9 cellular contexts compared by ENCODE assay signal in the genomic region with DNA sequence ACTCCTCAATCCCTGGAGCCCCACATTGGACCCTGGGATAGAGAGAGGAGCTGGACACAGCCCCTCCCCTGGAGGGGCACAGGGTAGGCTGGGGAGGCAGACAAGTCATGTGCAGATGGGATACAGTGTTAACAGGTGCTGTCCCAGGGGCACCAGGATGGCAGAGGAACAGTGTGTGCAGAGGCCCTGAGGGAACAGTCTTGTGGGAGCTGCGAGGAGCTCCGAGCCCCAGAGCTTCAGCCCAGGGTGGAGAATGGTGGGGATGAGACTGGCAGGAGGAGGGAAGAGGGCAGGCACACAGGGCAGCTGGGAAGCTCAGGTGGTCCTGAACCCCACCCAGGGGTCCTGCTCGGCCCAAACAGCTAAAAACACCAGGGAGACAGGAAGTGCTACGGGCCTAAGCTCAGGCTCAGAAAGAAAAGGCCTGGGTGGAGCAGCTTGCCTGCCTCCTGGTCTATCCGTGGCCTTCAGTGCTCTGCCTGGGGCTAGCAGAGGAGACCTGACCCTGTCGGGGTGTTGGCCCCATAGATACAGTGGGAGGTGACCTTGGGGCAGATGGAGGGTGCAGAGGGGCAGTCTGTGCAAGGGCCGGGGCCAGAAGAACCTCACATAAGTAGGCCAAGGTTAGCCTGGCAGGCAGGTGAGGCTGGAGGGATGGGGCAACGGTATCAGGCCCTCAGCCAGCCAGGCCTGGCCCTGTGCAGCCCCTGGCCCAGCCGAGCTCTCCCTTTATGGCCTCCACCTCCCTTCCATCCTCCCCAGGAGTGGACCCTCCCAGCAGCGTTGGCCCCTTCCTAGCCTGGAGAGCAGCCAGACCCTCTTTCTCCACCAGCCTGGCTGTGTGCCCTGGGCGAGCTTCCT. TPM values are rescaled to one million over a fixed set of nuclear protein-coding genes. Genes with fewer than 3 reads are reported as not detected.
DNase-seq lines count a peak whose midpoint lies in the region; ATAC-seq and TF ChIP-seq lines count a peak whose summit lies in the region.
"Had no signal": no experiment of that assay in that cellular context is flagged by ENCODE, and none has a peak within 500 bp of the region (broad histone marks: within the 10 kb centered on the region; RNA-seq: fewer than 3 reads in every experiment).

No MANE protein-coding gene starts in this region.

- H3K79me2 ChIP-seq in ACC112 (ENCODE audit: control insufficient read depth, insufficient read depth, low read length, unreplicated experiment) (peaks cover 23% of the 10 kb centered on the region), SU-DHL-6 (ENCODE audit: insufficient read depth, low read length) (no peaks in the 10 kb centered on the region)

- H3K27ac ChIP-seq in ACC112 (ENCODE audit: low read depth, low read length): peak overlapping the region; percentile 28; the same call in 1 of the 2 replicates
- no peak overlapping the region for H3K27ac ChIP-seq in SU-DHL-6 (ENCODE audit: low read depth, low read length)
- H3K27ac ChIP-seq in endodermal cell (ENCODE audit: low read depth, low read length): no peak overlapping the region
- no peak overlapping the region for H3K27ac ChIP-seq in foreskin keratinocyte

- H3K9me3 Mint-ChIP-seq in endodermal cell: peaks cover 6% of the 10 kb centered on the region
- peaks cover 6% of the 10 kb centered on the region for H3K9me3 Mint-ChIP-seq in neural crest cell

- H3K4me3 ChIP-seq in ACC112 (ENCODE audit: low read depth, low read length) (no peak overlapping the region), SU-DHL-6 (ENCODE audit: insufficient read depth, low read length, poor library complexity, severe bottlenecking) (no peak overlapping the region), endodermal cell (ENCODE audit: low read length) (no peak overlapping the region)
- H3K4me3 ChIP-seq: lung had no signal

- H3K4me1 Mint-ChIP-seq in endodermal cell (no peaks in the 10 kb centered on the region), neural crest cell (peaks cover 28% of the 10 kb centered on the region)

- WGBS in endodermal cell (ENCODE audit: insufficient coverage in 1 of 2, insufficient read length in 1 of 2), 2 experiments: 85 to 87% methylated on average over 2 to 11 of the region's 11 CpGs

- no peaks in the 10 kb centered on the region for H4K20me1 ChIP-seq in SU-DHL-6 (ENCODE audit: low read depth, low read length)

- H2AFZ ChIP-seq in ACC112 (ENCODE audit: low read length, unreplicated experiment) (no peak overlapping the region), SU-DHL-6 (ENCODE audit: low read depth, low read length, severe bottlenecking) (peak overlapping the region; percentile 29)

- H3K9ac ChIP-seq in SU-DHL-6 (ENCODE audit: low read length) (no peak overlapping the region), endodermal cell (ENCODE audit: extremely low read depth, low read length, poor library complexity, severe bottlenecking) (no peak overlapping the region)

- no peaks in the 10 kb centered on the region for H3K27me3 Mint-ChIP-seq in endodermal cell (ENCODE audit: insufficient read depth)
- H3K27me3 Mint-ChIP-seq in neural crest cell (ENCODE audit: low read depth): no peaks in the 10 kb centered on the region

- H3K27me3 ChIP-seq in ACC112 (ENCODE audit: insufficient read depth, low read length) (no peaks in the 10 kb centered on the region), SU-DHL-6 (ENCODE audit: low read length) (no peaks in the 10 kb centered on the region), endodermal cell (ENCODE audit: control insufficient read depth, insufficient read depth, low read length, poor library complexity, severe bottlenecking) (no peaks in the 10 kb centered on the region), foreskin keratinocyte (peaks cover 8% of the 10 kb centered on the region)

- H3K36me3 ChIP-seq in ACC112 (ENCODE audit: insufficient read depth, low read length): no peaks in the 10 kb centered on the region
- H3K36me3 ChIP-seq in SU-DHL-6 (ENCODE audit: low read length): no peaks in the 10 kb centered on the region
- no peaks in the 10 kb centered on the region for H3K36me3 ChIP-seq in endodermal cell (ENCODE audit: control insufficient read depth, insufficient read depth, low read length)

- no peak overlapping the region for H3K4me3 Mint-ChIP-seq in endodermal cell
- H3K4me3 Mint-ChIP-seq in neural crest cell: peak overlapping the region; percentile 56

- TF ChIP-seq CTCF in SU-DHL-6 (IDR thresholded peaks at IDR 0.05; ENCODE audit: insufficient read depth, low read length, poor library complexity, severe bottlenecking) (no peak), endodermal cell (conservative IDR thresholded peaks at IDR 0.05) (no peak), neural crest cell (conservative IDR thresholded peaks at IDR 0.05) (no peak), foreskin keratinocyte (conservative IDR thresholded peaks at IDR 0.05) (no peak)

- H3K4me2 ChIP-seq in SU-DHL-6 (ENCODE audit: low read depth, low read length, poor library complexity, severe bottlenecking): no peak overlapping the region

- H3K9me3 ChIP-seq in SU-DHL-6 (ENCODE audit: insufficient read depth, low read length) (no peaks in the 10 kb centered on the region), endodermal cell (ENCODE audit: control insufficient read depth, low read length) (peaks cover 10% of the 10 kb centered on the region)

- no peak for DNase-seq in endodermal cell
- DNase-seq in neural crest cell (ENCODE audit: low read depth, low spot score): no peak
- no peak for DNase-seq in NCI-H345 (lab: John Stamatoyannopoulos, UW)
- no peak for DNase-seq in foreskin keratinocyte
- DNase-seq in NCI-H510A (lab: John Stamatoyannopoulos, UW): no peak

- H3K27ac Mint-ChIP-seq in endodermal cell (peak overlapping the region; percentile 50), neural crest cell (ENCODE audit: unreplicated experiment) (peak overlapping the region; percentile 95)

- H3K36me3 Mint-ChIP-seq in endodermal cell (ENCODE audit: low read depth): peaks cover 4% of the 10 kb centered on the region
- peaks cover 4% of the 10 kb centered on the region for H3K36me3 Mint-ChIP-seq in neural crest cell (ENCODE audit: low read depth)

- H3K4me1 ChIP-seq in ACC112 (ENCODE audit: control insufficient read depth, insufficient read depth, low read length, unreplicated experiment) (peaks cover 24% of the 10 kb centered on the region), endodermal cell (ENCODE audit: control insufficient read depth, insufficient read depth, low read length) (no peaks in the 10 kb centered on the region), foreskin keratinocyte (no peaks in the 10 kb centered on the region)

- no peaks in the 10 kb centered on the region for H3K9me2 ChIP-seq in SU-DHL-6 (replicated peaks; ENCODE audit: insufficient read depth, low read length)

- no peaks in the 10 kb centered on the region for H3F3A ChIP-seq in SU-DHL-6 (ENCODE audit: insufficient read depth)

- ATAC-seq in HG02981 (IDR thresholded peaks at IDR 0.05; ENCODE audit: unreplicated experiment) (no peak), foreskin keratinocyte (no peak)

RNA-seq across cellular contexts. Expression of a gene that starts 15.4 kb away (rescaled TPM):
- total RNA-seq in endodermal cell: 10 to 100 TPM; 17.5 to 21.5 TPM
- polyA plus RNA-seq in endodermal cell (2013, experiment 1 of 2): 12.3 TPM
- 14.8 TPM for polyA plus RNA-seq in endodermal cell (2013, experiment 2 of 2)
- 25.8 and 26.2 TPM in 2 replicates for total RNA-seq in neural crest cell
- total RNA-seq in foreskin keratinocyte: 0.81 and 1.4 TPM in 2 replicates
- 0.88 and 1.5 TPM in 2 replicates for polyA plus RNA-seq in foreskin keratinocyte

RNA-seq across cellular contexts. Expression of a gene that starts 20.4 kb away (rescaled TPM):
- 1 to 10 TPM; 1.6 to 1.7 TPM for total RNA-seq in endodermal cell
- polyA plus RNA-seq in endodermal cell (2013, experiment 1 of 2): not detected
- not detected for polyA plus RNA-seq in endodermal cell (2013, experiment 2 of 2)
- total RNA-seq in neural crest cell: 1.4 TPM in 1 of 2 replicates, not detected in the other
- total RNA-seq in foreskin keratinocyte: not detected in 2 replicates
- polyA plus RNA-seq in foreskin keratinocyte: not detected in 2 replicates

RNA-seq across cellular contexts. Expression of a gene that starts 45.8 kb away (rescaled TPM):
- total RNA-seq in endodermal cell (1 to 10 TPM; 2.4 to 2.7 TPM), neural crest cell (2.1 and 2.5 TPM in 2 replicates), foreskin keratinocyte (0.27 and 0.35 TPM in 2 replicates)
- 2.1 TPM for polyA plus RNA-seq in endodermal cell (2013, experiment 1 of 2)
- 1.7 TPM for polyA plus RNA-seq in endodermal cell (2013, experiment 2 of 2)
- polyA plus RNA-seq in foreskin keratinocyte: 0.22 and 0.25 TPM in 2 replicates

RNA-seq across cellular contexts. Expression of a gene that starts 48.0 kb away (rescaled TPM):
- not detected for total RNA-seq in endodermal cell
- polyA plus RNA-seq in endodermal cell (2013, experiment 1 of 2): not detected
- polyA plus RNA-seq in endodermal cell (2013, experiment 2 of 2): not detected
- total RNA-seq in neural crest cell: not detected in 2 replicates
- total RNA-seq in foreskin keratinocyte: not detected in 2 replicates
- polyA plus RNA-seq in foreskin keratinocyte: not detected in 2 replicates
